ENCODE assay signal across 8 cellular contexts in genomic region chr20:19205999-19206398, GRCh38. TPM values are rescaled to one million over a fixed set of nuclear protein-coding genes. Genes with fewer than 3 reads are reported as not detected.
DNase-seq lines count a peak whose midpoint lies in the region; ATAC-seq, FAIRE-seq and TF ChIP-seq lines count a peak whose summit lies in the region.

No MANE protein-coding gene starts in this region.

- DNase-seq in AG10803 (ENCODE audit: low read depth) (peak; percentile 56), GM19239 (ENCODE audit: insufficient read length, low spot score) (peak; percentile 53), NCI-H146 treated with DMSO at 0.1 percent for 48 hours (lab: John Stamatoyannopoulos, UW; ENCODE audit: unreplicated experiment) (peak; percentile 23), WERI-Rb-1 (peak; percentile 60), coronary artery (ENCODE audit: low spot score) (no peak), lung (ENCODE audit: low spot score) (peak; percentile 82), dedifferentiated amniotic fluid mesenchymal stem cell (ENCODE audit: extremely low spot score) (no peak)
- DNase-seq in stimulated activated CD8-positive, alpha-beta memory T cell treated with anti-CD3 and anti-CD28 coated beads, Interleukin-15, amount 100 ng/mL, for 48 hours (ENCODE audit: low read depth in 2 of 2) = peak; percentile 24 to 40

- H3K36me3 ChIP-seq in WERI-Rb-1 (no peaks in the 10 kb centered on the region), lung (ENCODE audit: control insufficient read depth in 2 of 2, insufficient read depth in 2 of 2, low read length in 2 of 2) (no peaks in the 10 kb centered on the region)

- no peaks in the 10 kb centered on the region for H3K9me3 ChIP-seq in WERI-Rb-1 (ENCODE audit: severe bottlenecking)
- H3K9me3 ChIP-seq in lung (ENCODE audit: control insufficient read depth in 2 of 2, insufficient read depth in 1 of 2, low read length in 1 of 2) = no peaks in the 10 kb centered on the region

- 14 to 15% methylated on average over 8 of the region's 8 CpGs for WGBS in lung, 2 donors

- H3K27me3 ChIP-seq in WERI-Rb-1 (ENCODE audit: insufficient read depth, low read depth, severe bottlenecking) (peaks cover 69% of the 10 kb centered on the region), lung (ENCODE audit: control insufficient read depth, insufficient read depth) (no peaks in the 10 kb centered on the region)

- H3K4me3 ChIP-seq in AG10803 (ENCODE audit: low read length) (no peak overlapping the region), WERI-Rb-1 (ENCODE audit: low read depth, low read length) (no peak overlapping the region), coronary artery (no peak overlapping the region), lung (no peak overlapping the region)

- H3K4me1 ChIP-seq in lung (ENCODE audit: control insufficient read depth in 2 of 2, insufficient read depth in 2 of 2, low read length in 2 of 2) = no peaks in the 10 kb centered on the region

- peak; percentile 51 for FAIRE-seq in GM19239 (lab: Jason Lieb, UNC)

- peak; percentile 94 for TF ChIP-seq CTCF in AG10803 (conservative IDR thresholded peaks at IDR 0.05; ENCODE audit: low read length)
- peak; percentile 91 for TF ChIP-seq CTCF in WERI-Rb-1 (IDR thresholded peaks at IDR 0.05; ENCODE audit: low read depth, low read length)
- TF ChIP-seq CTCF in coronary artery (IDR thresholded peaks at IDR 0.05) = peak; percentile 69
- TF ChIP-seq CTCF in lung (IDR thresholded peaks at IDR 0.05; ENCODE audit: control extremely low read depth, extremely low read depth) = peak; percentile 71

- no peak for ATAC-seq in lung (ENCODE audit: insufficient read depth, low FRiP score)

- H3K27ac ChIP-seq in WERI-Rb-1 (no peak overlapping the region), coronary artery (no peak overlapping the region), lung (ENCODE audit: low read depth in 1 of 2, low read length in 1 of 2) (no peak overlapping the region)

RNA-seq across cellular contexts. Expression of gene SLC24A3, which starts 6.4 kb away (rescaled TPM):
- total RNA-seq in lung = 1 to 10 TPM; 6.6 to 8.4 TPM
- 1 to 10 TPM; 1.9 to 5.0 TPM for polyA plus RNA-seq in lung

Comparison
In these comparisons a context has a peak if more than half of its experiments do, and no peak if none do; other contexts are left out.
1. DNase-seq: peak in AG10803 (single experiment), GM19239 (single experiment), NCI-H146 treated with DMSO at 0.1 percent for 48 hours (single experiment), WERI-Rb-1 (single experiment), lung (single experiment) and stimulated activated CD8-positive, alpha-beta memory T cell treated with anti-CD3 and anti-CD28 coated beads, Interleukin-15, amount 100 ng/mL, for 48 hours (2 of 2); none in coronary artery (single experiment) and dedifferentiated amniotic fluid mesenchymal stem cell (single experiment).
2. Peak in every context shown above with its lines, with median percentiles within 50 percentile points of each other: CTCF ChIP-seq.